ENCODE assay signal across 22 cellular contexts in the genomic region with DNA sequence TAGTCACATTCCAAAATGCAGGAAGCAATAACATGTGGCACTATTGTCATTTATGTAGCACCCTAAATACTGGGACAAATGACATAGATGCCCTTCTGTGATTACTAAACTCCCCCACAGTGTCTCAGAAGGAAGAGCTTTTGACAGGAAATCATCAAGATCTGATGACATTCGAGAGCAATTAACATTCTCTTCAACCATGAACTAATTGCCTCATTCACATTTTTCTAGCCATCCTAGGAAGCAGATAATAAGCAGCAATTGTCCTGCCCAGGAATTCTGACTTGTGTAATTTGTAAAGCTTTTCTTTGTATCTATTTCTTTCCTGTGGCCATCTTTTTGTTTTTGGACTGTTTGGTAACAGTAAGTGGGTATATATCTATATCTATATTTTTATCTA.
"Had no signal": no experiment of that assay in that cellular context is flagged by ENCODE, and none has a peak within 500 bp of the region (broad histone marks: within the 10 kb centered on the region; RNA-seq: fewer than 3 reads in every experiment).

No MANE protein-coding gene starts in this region.

- H3K27me3 ChIP-seq: dorsolateral prefrontal cortex, esophagus muscularis mucosa, foreskin keratinocyte, gastroesophageal sphincter, heart left ventricle, hepatocyte had no signal

- DNase-seq: dermis blood vessel endothelial cell; dorsolateral prefrontal cortex; effector CD4-positive, alpha-beta T cell; effector memory CD4-positive, alpha-beta T cell; foreskin keratinocyte; heart left ventricle; hypothalamus; immature natural killer cell; islet precursor cell; kidney; kidney glomerular epithelial cell; left colon; left ventricle myocardium inferior; lower lobe of right lung; mesendoderm; midbrain; naive thymus-derived CD4-positive, alpha-beta T cell had no signal

- H3K4me1 ChIP-seq: esophagus muscularis mucosa, foreskin keratinocyte, gastroesophageal sphincter, left ventricle myocardium inferior, lower lobe of right lung had no signal

- H3K27ac ChIP-seq: coronary artery, esophagus muscularis mucosa, foreskin keratinocyte, gastroesophageal sphincter, heart left ventricle, hepatocyte, left ventricle myocardium inferior, lower lobe of right lung had no signal

- ATAC-seq: foreskin keratinocyte; gastroesophageal sphincter; heart left ventricle; left colon; left lobe of liver; lower lobe of right lung; naive thymus-derived CD4-positive, alpha-beta T cell had no signal

- H3K36me3 ChIP-seq: esophagus muscularis mucosa, gastroesophageal sphincter, heart left ventricle, left ventricle myocardium inferior, lower lobe of right lung had no signal

- H3K27ac Mint-ChIP-seq: immature natural killer cell; naive thymus-derived CD4-positive, alpha-beta T cell had no signal

- H3K4me3 Mint-ChIP-seq: immature natural killer cell; naive thymus-derived CD4-positive, alpha-beta T cell had no signal

- H3K9me3 ChIP-seq: esophagus muscularis mucosa, gastroesophageal sphincter, lower lobe of right lung had no signal

- H3K4me1 Mint-ChIP-seq: immature natural killer cell; naive thymus-derived CD4-positive, alpha-beta T cell had no signal

- H3K4me3 ChIP-seq: coronary artery, dorsolateral prefrontal cortex, esophagus muscularis mucosa, gastroesophageal sphincter, heart left ventricle, hepatocyte, left ventricle myocardium inferior, lower lobe of right lung had no signal
